10 cellular contexts compared by ENCODE assay signal in the genomic region with DNA sequence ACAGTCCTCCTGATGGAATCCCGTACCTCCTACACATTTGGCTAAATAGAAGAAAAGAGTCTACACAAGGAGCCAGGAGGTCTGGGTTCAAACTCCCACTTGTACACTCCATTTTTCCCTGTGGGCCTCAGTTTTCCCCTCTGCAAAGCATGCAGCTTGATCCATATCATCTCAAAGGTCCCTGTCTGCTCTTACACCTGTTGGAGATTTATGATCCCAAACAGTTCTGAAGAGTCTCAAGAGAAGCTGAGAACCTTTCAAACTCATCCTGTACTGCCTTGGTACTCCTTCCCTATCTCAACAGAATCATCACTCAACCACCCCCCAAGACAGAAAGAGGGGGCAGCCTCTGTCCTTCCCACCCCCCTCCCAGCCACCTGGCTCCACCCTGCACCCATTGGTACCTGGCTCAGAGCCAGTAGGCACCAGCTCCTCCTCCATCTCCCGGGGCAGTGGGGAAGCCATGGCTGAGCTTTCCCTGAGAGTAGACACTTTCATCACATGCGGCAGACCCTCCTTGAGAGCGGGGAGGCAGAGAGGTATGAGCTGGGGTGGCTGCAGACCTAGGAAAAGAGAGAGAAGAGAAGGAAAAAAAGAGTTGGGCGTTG. TPM values are rescaled to one million over a fixed set of nuclear protein-coding genes. Genes with fewer than 3 reads are reported as not detected.
A peak's percentile ranks its signal among the peaks of the same experiment; 100 is the strongest.
DNase-seq lines count a peak whose midpoint lies in the region; TF ChIP-seq lines count a peak whose summit lies in the region.
"Had no signal": no experiment of that assay in that cellular context is flagged by ENCODE, and none has a peak within 500 bp of the region (broad histone marks: within the 10 kb centered on the region; RNA-seq: fewer than 3 reads in every experiment).

No MANE protein-coding gene starts in this region.

- no peak overlapping the region for H3K18ac ChIP-seq in H9 (ENCODE audit: insufficient read length, low read depth, low read length)

- no peak overlapping the region for H2BK12ac ChIP-seq in H9 (ENCODE audit: insufficient read length, low read depth, low read length)

- H2AK5ac ChIP-seq in H9 (ENCODE audit: insufficient read length, low read length): no peak overlapping the region

- H3K23ac ChIP-seq in H9 (ENCODE audit: insufficient read length, low read depth, low read length): no peak overlapping the region

- H3K4me1 Mint-ChIP-seq in H9: peaks cover 42% of the 10 kb centered on the region in 2 experiments

- H3K9me3 ChIP-seq in H9 (ENCODE audit: control insufficient read depth, low read depth, low read length): no peaks in the 10 kb centered on the region
- no peaks in the 10 kb centered on the region for H3K9me3 ChIP-seq in skeletal muscle tissue (ENCODE audit: control insufficient read depth in 3 of 3, low read length in 3 of 3)

- H3K4me3 Mint-ChIP-seq in H9: peak overlapping the region in 1 of 2 experiments; percentile 94; a peak in 2 of 5 replicates
- H3K4me3 Mint-ChIP-seq: activated B cell treated with CpG ODN at 0.5 μM for 24 hours had no signal

- H3K27me3 Mint-ChIP-seq in H9 (ENCODE audit: low read depth): peaks cover 1% of the 10 kb centered on the region; the same call in 1 of the 2 replicates
- H3K27me3 Mint-ChIP-seq: activated B cell treated with CpG ODN at 0.5 μM for 24 hours had no signal

- H4K91ac ChIP-seq in H9 (ENCODE audit: insufficient read length, low read depth, low read length): no peak overlapping the region

- peaks cover 19% of the 10 kb centered on the region for H3K79me1 ChIP-seq in H9 (ENCODE audit: insufficient read depth, low read depth, low read length, poor library complexity, severe bottlenecking)

- no peaks in the 10 kb centered on the region for H3K27me3 ChIP-seq in H9 (ENCODE audit: insufficient read depth, low read length)
- no peaks in the 10 kb centered on the region for H3K27me3 ChIP-seq in skeletal muscle tissue (ENCODE audit: control insufficient read depth in 3 of 3, insufficient read depth in 3 of 3, low read length in 3 of 3)

- H3K4ac ChIP-seq in H9 (ENCODE audit: low read depth, low read length): no peak overlapping the region

- H3K4me2 ChIP-seq in H9 (ENCODE audit: insufficient read depth, insufficient read length, low read length): no peak overlapping the region

- no peak overlapping the region for H3K14ac ChIP-seq in H9 (ENCODE audit: insufficient read depth, low read length)

- peaks cover 25 to 38% (median 29%) of the 10 kb centered on the region in 3 experiments for H3K36me3 Mint-ChIP-seq in H9 (ENCODE audit: insufficient read depth in 1 of 3, low read depth in 3 of 3)

- H3K36me3 ChIP-seq in skeletal muscle tissue (ENCODE audit: control insufficient read depth in 3 of 3, insufficient read depth in 3 of 3, low read length in 3 of 3): peaks cover 16 to 28% (median 25%) of the 10 kb centered on the region in 3 donors

- H2BK120ac ChIP-seq in H9 (ENCODE audit: low read depth, low read length, poor library complexity, severe bottlenecking): no peak overlapping the region

- no CpG with 5 or more reads among the region's 5 CpGs for WGBS in H9 (ENCODE audit: extremely low coverage, insufficient read length, low lambda C conversion rate)

- H3K9me3 Mint-ChIP-seq in H9: no peaks in the 10 kb centered on the region; a peak in 1 of 5 replicates
- H3K9me3 Mint-ChIP-seq: activated B cell treated with CpG ODN at 0.5 μM for 24 hours had no signal

- H4K5ac ChIP-seq in H9 (ENCODE audit: insufficient read length, low read depth, low read length): no peak overlapping the region

- H2BK20ac ChIP-seq in H9 (ENCODE audit: low read depth, low read length, poor library complexity, severe bottlenecking): no peak overlapping the region

- H3T11ph ChIP-seq in H9 (ENCODE audit: low read length): no peak overlapping the region

- H3K4me3 ChIP-seq in WI38 (ENCODE audit: low read depth, low read length) (peak overlapping the region; percentile 70), skeletal muscle tissue (ENCODE audit: low read length in 3 of 3) (peak overlapping the region; percentile 52 to 67 (median 67))

- H3K9ac ChIP-seq in H9 (ENCODE audit: extremely low read depth, insufficient read length, low read length) (no peak overlapping the region), skeletal muscle tissue (ENCODE audit: low read depth in 1 of 3, low read length in 3 of 3) (peak overlapping the region in 2 of 3 donors; percentile 82 to 84)

- no peak overlapping the region for H4K8ac ChIP-seq in H9 (replicated peaks; ENCODE audit: insufficient read length, low read depth, low read length)

- H2AFZ ChIP-seq in H9 (ENCODE audit: low read length): no peak overlapping the region

- H3K27ac ChIP-seq in H9 (ENCODE audit: insufficient read length, low read depth, low read length): no peak overlapping the region
- peak overlapping the region; percentile 95 for H3K27ac ChIP-seq in skeletal muscle tissue (ENCODE audit: low read depth, low read length)

- no peak overlapping the region for H2BK5ac ChIP-seq in H9 (ENCODE audit: insufficient read length, low read length)

- no peak overlapping the region for H3K56ac ChIP-seq in H9 (ENCODE audit: insufficient read length, low read depth, low read length)

- H3K27ac Mint-ChIP-seq in H9: peak overlapping the region; percentile 22 to 87 (median 77); a peak in 2 of 7 replicates
- H3K27ac Mint-ChIP-seq: activated B cell treated with CpG ODN at 0.5 μM for 24 hours had no signal

- TF ChIP-seq CTCF in H9 (conservative IDR thresholded peaks at IDR 0.05) (no peak), WI38 (IDR thresholded peaks at IDR 0.05; ENCODE audit: low read depth, low read length) (no peak)

- H2BK15ac ChIP-seq in H9 (ENCODE audit: low read depth, low read length): no peak overlapping the region

- H3K23me2 ChIP-seq in H9 (ENCODE audit: insufficient read length, low read depth, low read length, poor library complexity, severe bottlenecking): peaks cover 13% of the 10 kb centered on the region

- peaks cover 11% of the 10 kb centered on the region for H3K79me2 ChIP-seq in H9 (ENCODE audit: insufficient read depth, low read length)

- H3K4me1 ChIP-seq in H9 (ENCODE audit: insufficient read depth, low read length): peaks cover 13% of the 10 kb centered on the region; the same call in 1 of the 2 replicates
- H3K4me1 ChIP-seq in skeletal muscle tissue (ENCODE audit: control insufficient read depth in 3 of 3, insufficient read depth in 3 of 3, low read length in 3 of 3): peaks cover 65 to 78% (median 65%) of the 10 kb centered on the region in 3 donors

- H4K20me1 ChIP-seq in H9 (ENCODE audit: control insufficient read depth, insufficient read depth, insufficient read length): no peaks in the 10 kb centered on the region

- DNase-seq in H9: no peak
- peak; percentile 35 for DNase-seq in glomerular visceral epithelial cell (ENCODE audit: extremely low spot score)
- no peak for DNase-seq in HuH-7 (ENCODE audit: low spot score)
- no peak for DNase-seq in NCI-H446 (lab: John Stamatoyannopoulos, UW)
- DNase-seq in stimulated activated CD4-positive, alpha-beta T cell treated with anti-CD3 and anti-CD28 coated beads, Interleukin-12 subunit alpha, Interleukin-12 subunit beta, amount 100 ng/mL, for 4 hours: no peak
- no peak for DNase-seq in activated gamma-delta T cell treated with Interleukin-2 at 50 U/mL for 16 hours
- DNase-seq: activated B cell treated with CpG ODN at 0.5 μM for 24 hours, KG1 had no signal

RNA-seq across cellular contexts. Expression of a gene that starts 3.3 kb away (rescaled TPM):
- total RNA-seq in H9 (2021) (130 and 140 TPM in 2 replicates), skeletal muscle tissue (65.2 TPM)

RNA-seq across cellular contexts. Expression of a gene that starts 14.2 kb away (rescaled TPM):
- 202 and 205 TPM in 2 replicates for total RNA-seq in H9 (2021)
- total RNA-seq in skeletal muscle tissue: 38.6 TPM

RNA-seq across cellular contexts. Expression of a gene that starts 16.7 kb away (rescaled TPM):
- total RNA-seq in H9 (2021) (0.15 and 0.22 TPM in 2 replicates), skeletal muscle tissue (1.6 TPM)
- total RNA-seq: activated B cell treated with CpG ODN at 0.5 μM for 24 hours had no signal

RNA-seq across cellular contexts. Expression of a gene that starts 59.5 kb away (rescaled TPM):
- total RNA-seq in H9 (2021): not detected in 2 replicates
- total RNA-seq in skeletal muscle tissue: 2.6 TPM
- total RNA-seq: activated B cell treated with CpG ODN at 0.5 μM for 24 hours had no signal
